ENCODE assay signal across 17 cellular contexts in the genomic region with DNA sequence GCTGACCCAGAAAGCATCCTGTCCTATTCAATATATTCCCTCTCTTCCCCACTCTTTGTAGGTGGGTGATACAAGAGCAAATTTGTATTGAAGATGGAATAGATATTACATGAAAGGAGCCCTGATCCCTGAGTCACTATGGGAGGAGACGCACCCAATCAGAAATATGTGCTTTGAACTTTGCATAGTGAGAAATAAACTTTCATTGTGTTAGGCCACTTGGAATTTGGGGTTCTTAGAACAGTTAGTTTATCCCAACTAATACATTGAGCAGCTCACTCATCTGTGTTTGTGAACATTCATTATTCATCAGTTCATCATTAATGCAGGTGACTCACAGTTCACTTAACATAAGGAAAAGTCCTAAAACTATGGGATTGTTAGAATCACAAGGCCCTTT. TPM values are rescaled to one million over a fixed set of nuclear protein-coding genes. Genes with fewer than 3 reads are reported as not detected.
DNase-seq lines count a peak whose midpoint lies in the region; ATAC-seq and TF ChIP-seq lines count a peak whose summit lies in the region.
"Had no signal": no experiment of that assay in that cellular context is flagged by ENCODE, and none has a peak within 500 bp of the region (broad histone marks: within the 10 kb centered on the region; RNA-seq: fewer than 3 reads in every experiment).

No MANE protein-coding gene starts in this region.

- no peaks in the 10 kb centered on the region for H4K20me1 ChIP-seq in GM23338 (replicated peaks; ENCODE audit: insufficient read depth)
- H4K20me1 ChIP-seq: BLaER1 treated with 17β-estradiol and CSF1 and Interleukin-3, amounts not matched to agents 10 nM and 100 nM had no signal

- no peak overlapping the region for H3K27ac ChIP-seq in GM23338 (ENCODE audit: low read depth)
- H3K27ac ChIP-seq: BLaER1 treated with 17β-estradiol and CSF1 and Interleukin-3, amounts not matched to agents 10 nM and 100 nM had no signal

- no peak overlapping the region for H3K27ac Mint-ChIP-seq in GM23338
- H3K27ac Mint-ChIP-seq: B cell; CD8-positive, alpha-beta T cell had no signal

- peaks cover 3% of the 10 kb centered on the region; the same call in 2 of the 3 replicates for H3K9me3 Mint-ChIP-seq in GM23338

- peaks cover 12% of the 10 kb centered on the region; the same call in 1 of the 2 replicates for H3K4me1 ChIP-seq in GM23338 (ENCODE audit: insufficient read depth)
- H3K4me1 ChIP-seq: BLaER1 treated with 17β-estradiol and CSF1 and Interleukin-3, amounts not matched to agents 10 nM and 100 nM; HAP-1 had no signal

- DNase-seq in COLO829 (ENCODE audit: low spot score) = peak; percentile 24
- no peak for DNase-seq in GM23338 (ENCODE audit: low spot score)
- DNase-seq in epithelial cell of esophagus (ENCODE audit: low read depth) = peak; percentile 15
- DNase-seq in kidney tubule cell (ENCODE audit: low spot score) = peak; percentile 13
- no peak for DNase-seq in DMS 273 treated with DMSO at 0.1 percent for 48 hours (lab: John Stamatoyannopoulos, UW)
- DNase-seq in SHP77 (lab: John Stamatoyannopoulos, UW) = no peak
- DNase-seq: CD8-positive, alpha-beta T cell; COR-L47; DND-41; EL had no signal

- H3K4me3 ChIP-seq in GM23338 (no peak overlapping the region), epithelial cell of esophagus (ENCODE audit: low read length) (no peak overlapping the region)
- H3K4me3 ChIP-seq: BLaER1 treated with 17β-estradiol and CSF1 and Interleukin-3, amounts not matched to agents 10 nM and 100 nM; GM12878; HAP-1 had no signal

- H3K9me2 ChIP-seq in GM23338 (ENCODE audit: insufficient read depth) = peaks cover 17% of the 10 kb centered on the region; the same call in 1 of the 2 replicates

- H3K79me2 ChIP-seq in GM23338 (replicated peaks; ENCODE audit: insufficient read depth) = no peaks in the 10 kb centered on the region

- no peak overlapping the region for H3K4me3 Mint-ChIP-seq in GM23338
- H3K4me3 Mint-ChIP-seq: B cell; CD8-positive, alpha-beta T cell had no signal

- H3K4me1 Mint-ChIP-seq in GM23338 = no peaks in the 10 kb centered on the region; the same call in 2 of the 3 replicates
- H3K4me1 Mint-ChIP-seq: B cell had no signal

- no peaks in the 10 kb centered on the region for H3K36me3 ChIP-seq in GM23338 (ENCODE audit: insufficient read depth)
- H3K36me3 ChIP-seq: BLaER1 treated with 17β-estradiol and CSF1 and Interleukin-3, amounts not matched to agents 10 nM and 100 nM; HAP-1 had no signal

- no peaks in the 10 kb centered on the region; the same call in 1 of the 3 replicates for H3K36me3 Mint-ChIP-seq in GM23338 (ENCODE audit: low read depth)
- H3K36me3 Mint-ChIP-seq: CD8-positive, alpha-beta T cell had no signal

- no peaks in the 10 kb centered on the region for H3K27me3 Mint-ChIP-seq in GM23338 (ENCODE audit: insufficient read depth, low read depth, poor library complexity)
- H3K27me3 Mint-ChIP-seq: B cell had no signal

- H3F3A ChIP-seq in GM23338 (replicated peaks; ENCODE audit: low read depth) = no peaks in the 10 kb centered on the region

- TF ChIP-seq CTCF in GM23338 (conservative IDR thresholded peaks at IDR 0.05; ENCODE audit: low read depth in 2 of 2) (no peak), epithelial cell of esophagus (IDR thresholded peaks at IDR 0.05; ENCODE audit: insufficient read depth, low read depth, low read length, missing control alignments) (no peak)

- ATAC-seq in GM23338 (no peak), GM21619 (IDR thresholded peaks at IDR 0.05; ENCODE audit: unreplicated experiment) (no peak)
- ATAC-seq: CD8-positive, alpha-beta T cell; GM12878 had no signal

- no peaks in the 10 kb centered on the region for H3K27me3 ChIP-seq in GM23338 (ENCODE audit: insufficient read depth)
- H3K27me3 ChIP-seq: BLaER1 treated with 17β-estradiol and CSF1 and Interleukin-3, amounts not matched to agents 10 nM and 100 nM had no signal

- peak overlapping the region; percentile 9; the same call in 1 of the 2 replicates for H3K4me2 ChIP-seq in GM23338
- H3K4me2 ChIP-seq: BLaER1 treated with 17β-estradiol and CSF1 and Interleukin-3, amounts not matched to agents 10 nM and 100 nM had no signal

- no peak overlapping the region for H2AFZ ChIP-seq in GM23338

TF ChIP-seq in GM23338, 12 proteins besides CTCF, POLR2A, EP300 and RAD21 (continues in another document):
- TF ChIP-seq POLR2AphosphoS5 (IDR thresholded peaks at IDR 0.05; ENCODE audit: low read depth) (no peak), STAT1 (IDR thresholded peaks at IDR 0.05; ENCODE audit: unreplicated experiment) (no peak), ZNF331 (CRISPR knock-in tag; IDR thresholded peaks at IDR 0.05; ENCODE audit: low read depth) (no peak), ZNF114 (CRISPR knock-in tag; IDR thresholded peaks at IDR 0.05) (no peak), EZH2phosphoT487 (IDR thresholded peaks at IDR 0.05; ENCODE audit: unreplicated experiment) (no peak), EZH2 (IDR thresholded peaks at IDR 0.05; ENCODE audit: low read depth, unreplicated experiment) (no peak), JUNB (IDR thresholded peaks at IDR 0.05; ENCODE audit: unreplicated experiment) (no peak)
- TF ChIP-seq, protein P1, sequence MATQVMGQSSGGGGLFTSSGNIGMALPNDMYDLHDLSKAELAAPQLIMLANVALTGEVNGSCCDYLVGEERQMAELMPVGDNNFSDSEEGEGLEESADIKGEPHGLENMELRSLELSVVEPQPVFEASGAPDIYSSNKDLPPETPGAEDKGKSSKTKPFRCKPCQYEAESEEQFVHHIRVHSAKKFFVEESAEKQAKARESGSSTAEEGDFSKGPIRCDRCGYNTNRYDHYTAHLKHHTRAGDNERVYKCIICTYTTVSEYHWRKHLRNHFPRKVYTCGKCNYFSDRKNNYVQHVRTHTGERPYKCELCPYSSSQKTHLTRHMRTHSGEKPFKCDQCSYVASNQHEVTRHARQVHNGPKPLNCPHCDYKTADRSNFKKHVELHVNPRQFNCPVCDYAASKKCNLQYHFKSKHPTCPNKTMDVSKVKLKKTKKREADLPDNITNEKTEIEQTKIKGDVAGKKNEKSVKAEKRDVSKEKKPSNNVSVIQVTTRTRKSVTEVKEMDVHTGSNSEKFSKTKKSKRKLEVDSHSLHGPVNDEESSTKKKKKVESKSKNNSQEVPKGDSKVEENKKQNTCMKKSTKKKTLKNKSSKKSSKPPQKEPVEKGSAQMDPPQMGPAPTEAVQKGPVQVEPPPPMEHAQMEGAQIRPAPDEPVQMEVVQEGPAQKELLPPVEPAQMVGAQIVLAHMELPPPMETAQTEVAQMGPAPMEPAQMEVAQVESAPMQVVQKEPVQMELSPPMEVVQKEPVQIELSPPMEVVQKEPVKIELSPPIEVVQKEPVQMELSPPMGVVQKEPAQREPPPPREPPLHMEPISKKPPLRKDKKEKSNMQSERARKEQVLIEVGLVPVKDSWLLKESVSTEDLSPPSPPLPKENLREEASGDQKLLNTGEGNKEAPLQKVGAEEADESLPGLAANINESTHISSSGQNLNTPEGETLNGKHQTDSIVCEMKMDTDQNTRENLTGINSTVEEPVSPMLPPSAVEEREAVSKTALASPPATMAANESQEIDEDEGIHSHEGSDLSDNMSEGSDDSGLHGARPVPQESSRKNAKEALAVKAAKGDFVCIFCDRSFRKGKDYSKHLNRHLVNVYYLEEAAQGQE (IDR thresholded peaks at IDR 0.05; ENCODE audit: unreplicated experiment) = no peak
- TF ChIP-seq, protein P2, sequence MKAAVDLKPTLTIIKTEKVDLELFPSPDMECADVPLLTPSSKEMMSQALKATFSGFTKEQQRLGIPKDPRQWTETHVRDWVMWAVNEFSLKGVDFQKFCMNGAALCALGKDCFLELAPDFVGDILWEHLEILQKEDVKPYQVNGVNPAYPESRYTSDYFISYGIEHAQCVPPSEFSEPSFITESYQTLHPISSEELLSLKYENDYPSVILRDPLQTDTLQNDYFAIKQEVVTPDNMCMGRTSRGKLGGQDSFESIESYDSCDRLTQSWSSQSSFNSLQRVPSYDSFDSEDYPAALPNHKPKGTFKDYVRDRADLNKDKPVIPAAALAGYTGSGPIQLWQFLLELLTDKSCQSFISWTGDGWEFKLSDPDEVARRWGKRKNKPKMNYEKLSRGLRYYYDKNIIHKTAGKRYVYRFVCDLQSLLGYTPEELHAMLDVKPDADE (IDR thresholded peaks at IDR 0.05) = no peak

RNA-seq across cellular contexts. Expression of a gene that starts 26.9 kb away (rescaled TPM):
- total RNA-seq in GM23338 (2014; rRNA removed; shearing (Covaris generic)) = 0.03 TPM in 1 of 2 replicates, not detected in the other
- not detected in 2 replicates for polyA plus RNA-seq in GM23338 (2016; fragmentation: Nextera tagmentation; extraction: Ambion mirVana)
- total RNA-seq: A172; CD8-positive, alpha-beta T cell; G401 had no signal

Comparison
In these comparisons a context has a peak if more than half of its experiments do, and no peak if none do; other contexts are left out.
1. DNase-seq: peak in COLO829 (single experiment), epithelial cell of esophagus (single experiment) and kidney tubule cell (single experiment); none in GM23338 (single experiment), DMS 273 treated with DMSO at 0.1 percent for 48 hours (single experiment) and SHP77 (0 of 2).